Comparison of ENCODE assay signal across 9 cellular contexts in the genomic region with DNA sequence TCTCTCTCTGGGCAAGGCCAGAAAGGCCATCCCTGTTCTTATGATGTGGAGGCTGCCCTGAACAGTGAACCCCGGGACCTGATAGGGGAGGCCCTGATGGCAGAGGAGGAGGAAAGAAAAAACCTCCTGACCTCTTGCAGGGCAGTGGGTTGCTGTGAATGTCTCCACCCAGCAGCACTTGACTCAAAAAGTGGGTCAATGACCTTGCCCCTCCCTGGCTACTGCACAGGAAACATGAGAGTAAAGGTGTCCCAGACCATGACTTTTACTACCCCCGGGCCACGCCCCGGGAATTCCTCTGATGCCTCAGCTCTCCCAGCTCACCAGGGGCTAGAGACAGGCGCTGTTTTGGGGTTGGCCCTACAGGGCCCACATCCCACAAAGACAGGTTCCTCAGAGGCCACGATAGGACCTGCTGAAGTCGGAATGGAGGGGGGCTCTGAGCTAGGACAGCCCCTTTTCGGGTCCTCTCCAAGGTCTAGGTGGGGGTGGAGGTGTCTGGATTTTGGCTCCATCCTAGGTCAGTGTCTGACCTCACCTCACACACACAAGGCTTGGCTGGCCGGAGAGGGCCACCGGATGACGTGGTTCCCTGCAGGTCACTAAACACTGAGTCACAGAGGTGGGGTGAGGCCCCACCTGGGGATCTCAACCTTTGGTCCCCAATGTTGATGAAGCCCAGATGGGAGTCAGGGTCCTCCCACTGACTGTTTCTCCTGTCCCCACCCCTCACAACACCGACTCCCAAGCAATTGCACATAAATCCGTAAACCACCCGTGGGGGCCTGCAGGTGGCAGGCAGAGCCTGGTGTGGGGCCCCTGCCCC. TPM values are rescaled to one million over a fixed set of nuclear protein-coding genes. Genes with fewer than 3 reads are reported as not detected.
DNase-seq lines count a peak whose midpoint lies in the region; ATAC-seq and TF ChIP-seq lines count a peak whose summit lies in the region.
"Had no signal": no experiment of that assay in that cellular context is flagged by ENCODE, and none has a peak within 500 bp of the region (broad histone marks: within the 10 kb centered on the region; RNA-seq: fewer than 3 reads in every experiment).

No MANE protein-coding gene starts in this region.

- peak overlapping the region; percentile 80 to 100 (median 88) for H3K9ac ChIP-seq in BLaER1 treated with 17β-estradiol and CSF1 and Interleukin-3, amounts not matched to agents 10 nM and 100 nM
- no peak overlapping the region for H3K9ac ChIP-seq in HUES48 (ENCODE audit: low read depth, low read length)

- peaks cover 10 to 24% (median 15%) of the 10 kb centered on the region in 11 experiments; a peak in 19 of 22 replicates for H3K36me3 ChIP-seq in BLaER1 treated with 17β-estradiol and CSF1 and Interleukin-3, amounts not matched to agents 10 nM and 100 nM
- H3K36me3 ChIP-seq in HUES48 (ENCODE audit: control insufficient read depth, insufficient read depth, low read length) (peaks cover 15% of the 10 kb centered on the region), mucosa of descending colon (ENCODE audit: low read depth) (no peaks in the 10 kb centered on the region), MG63 (peaks cover 9% of the 10 kb centered on the region; the same call in 1 of the 2 replicates), A673 (ENCODE audit: insufficient read depth, low read length, poor library complexity, severe bottlenecking) (peaks cover under 1% of the 10 kb centered on the region)

- CTCF ChIA-PET in A673 (lab: Charles Lee) = interaction anchor here (1.1 to 4.6 kb wide), 2 partner anchors 10 to 20 kb away, joined by 3 to 82 read pairs; no protein-coding TSS in a partner anchor

- BruUV-seq in A673 (replicated peaks; lab: Mats Ljungman, UMichigan) = no TSS peak

- DNase-seq in mucosa of descending colon (peak; percentile 71 to 81 (median 76)), MG63 (no peak), A673 (ENCODE audit: low spot score) (no peak), NCI-H146 (lab: John Stamatoyannopoulos, UW) (no peak)
- DNase-seq: aorta had no signal

- H3K27me3 ChIP-seq in BLaER1 treated with 17β-estradiol and CSF1 and Interleukin-3, amounts not matched to agents 10 nM and 100 nM = no peaks in the 10 kb centered on the region
- H3K27me3 ChIP-seq in HUES48 (ENCODE audit: control insufficient read depth, insufficient read depth, low read length) (no peaks in the 10 kb centered on the region), MG63 (no peaks in the 10 kb centered on the region), A673 (replicated peaks; ENCODE audit: insufficient read depth, low read depth, low read length, poor library complexity) (no peaks in the 10 kb centered on the region)

- H3K4me1 Mint-ChIP-seq in activated naive CD8-positive, alpha-beta T cell (ENCODE audit: low read depth) = peaks cover 67% of the 10 kb centered on the region

- H3K4me2 ChIP-seq in BLaER1 treated with 17β-estradiol and CSF1 and Interleukin-3, amounts not matched to agents 10 nM and 100 nM = peak overlapping the region; percentile 82 to 100 (median 95)

- no peak for TF ChIP-seq CTCF in mucosa of descending colon (IDR thresholded peaks at IDR 0.05)
- TF ChIP-seq CTCF in A673 (conservative IDR thresholded peaks at IDR 0.05; ENCODE audit: low read depth, low read length) = no peak

- H4K20me1 ChIP-seq in BLaER1 treated with 17β-estradiol and CSF1 and Interleukin-3, amounts not matched to agents 10 nM and 100 nM = peaks cover 18 to 39% (median 24%) of the 10 kb centered on the region in 11 experiments; a peak in 21 of 22 replicates

- H3K4me3 ChIP-seq in BLaER1 treated with 17β-estradiol and CSF1 and Interleukin-3, amounts not matched to agents 10 nM and 100 nM = peak overlapping the region; percentile 72 to 93 (median 84)
- peak overlapping the region; percentile 68; the same call in 1 of the 2 replicates for H3K4me3 ChIP-seq in HUES48 (ENCODE audit: low read depth, low read length)
- peak overlapping the region; percentile 42 for H3K4me3 ChIP-seq in mucosa of descending colon
- no peak overlapping the region for H3K4me3 ChIP-seq in MG63
- H3K4me3 ChIP-seq in A673 (ENCODE audit: low read depth, low read length, poor library complexity, severe bottlenecking) = no peak overlapping the region

- H3K36me3 Mint-ChIP-seq in activated naive CD8-positive, alpha-beta T cell = peaks cover 4% of the 10 kb centered on the region

- peak overlapping the region; percentile 99 for H3K27ac Mint-ChIP-seq in activated naive CD8-positive, alpha-beta T cell

- peaks cover 83 to 100% (median 90%) of the 10 kb centered on the region in 10 experiments for H3K4me1 ChIP-seq in BLaER1 treated with 17β-estradiol and CSF1 and Interleukin-3, amounts not matched to agents 10 nM and 100 nM
- H3K4me1 ChIP-seq in HUES48 (ENCODE audit: control insufficient read depth, insufficient read depth, low read length) (peaks cover 18% of the 10 kb centered on the region), mucosa of descending colon (ENCODE audit: low read depth) (peaks cover 60% of the 10 kb centered on the region), A673 (ENCODE audit: insufficient read depth, low read length, poor library complexity, severe bottlenecking) (peaks cover 13% of the 10 kb centered on the region)

- no peaks in the 10 kb centered on the region for H3K9me3 ChIP-seq in BLaER1 treated with 17β-estradiol and CSF1 and Interleukin-3, amounts not matched to agents 10 nM and 100 nM (replicated peaks in 1 of 11)
- H3K9me3 ChIP-seq in HUES48 (ENCODE audit: control insufficient read depth, insufficient read depth, low read length) (no peaks in the 10 kb centered on the region), mucosa of descending colon (no peaks in the 10 kb centered on the region), MG63 (no peaks in the 10 kb centered on the region), A673 (ENCODE audit: low read depth, low read length, poor library complexity, severe bottlenecking) (no peaks in the 10 kb centered on the region)

- H3K9me3 Mint-ChIP-seq in activated naive CD8-positive, alpha-beta T cell (ENCODE audit: low read depth) = no peaks in the 10 kb centered on the region

- H3K27ac ChIP-seq in BLaER1 treated with 17β-estradiol and CSF1 and Interleukin-3, amounts not matched to agents 10 nM and 100 nM = peak overlapping the region in 9 of 11 experiments; percentile 87 to 99 (median 93); a peak in 16 of 22 replicates
- H3K27ac ChIP-seq in HUES48 (ENCODE audit: low read depth, low read length) = no peak overlapping the region
- no peak overlapping the region for H3K27ac ChIP-seq in A673 (ENCODE audit: low read depth, low read length, poor library complexity, severe bottlenecking)

- no peaks in the 10 kb centered on the region for H3K27me3 Mint-ChIP-seq in activated naive CD8-positive, alpha-beta T cell

- intact Hi-C loops in mucosa of descending colon (cut with DNase I, micrococcal nuclease) = no loop called here
- intact Hi-C loops in A673 (cut with micrococcal nuclease; ENCODE audit: unreplicated experiment) = loop anchor here (5.0 kb wide), 1 partner anchor 95 kb away; no protein-coding TSS in a partner anchor

- peak overlapping the region; percentile 93 for H3K4me3 Mint-ChIP-seq in activated naive CD8-positive, alpha-beta T cell

- POLR2A ChIA-PET in A673 (lab: Charles Lee; ENCODE audit: low non-redundant PET) = interaction anchor here (0.8 kb wide), 1 partner anchor 11 kb away, joined by 3 read pairs; no protein-coding TSS in a partner anchor

- ATAC-seq in mucosa of descending colon = peak; percentile 18
- no peak for ATAC-seq in GM21381 (IDR thresholded peaks at IDR 0.05; ENCODE audit: unreplicated experiment)

RNA-seq across cellular contexts. Expression of a gene that starts 1.6 kb away (rescaled TPM):
- total RNA-seq in mucosa of descending colon = 10 to 100 TPM; 45.5 to 86.7 (median 83.2) TPM
- total RNA-seq in MG63 (2014; rRNA removed; shearing (Covaris generic); ENCODE audit: low replicate concordance) = 0.20 and 6.3 TPM in 2 replicates
- total RNA-seq in A673 (2021) = 21.1 and 24.3 TPM in 2 replicates

RNA-seq across cellular contexts. Expression of a gene that starts 11.9 kb away (rescaled TPM):
- total RNA-seq in mucosa of descending colon (10 to 100 TPM; 23.8 to 38.3 (median 27.5) TPM), A673 (2021) (23.8 and 24.5 TPM in 2 replicates)
- total RNA-seq in MG63 (2014; rRNA removed; shearing (Covaris generic); ENCODE audit: low replicate concordance) = 1.0 and 1.1 TPM in 2 replicates

Comparison
In these comparisons a context has a peak if more than half of its experiments do, and no peak if none do; other contexts are left out.
1. H3K27ac ChIP-seq: peak in BLaER1 treated with 17β-estradiol and CSF1 and Interleukin-3, amounts not matched to agents 10 nM and 100 nM (9 of 11); none in HUES48 (single experiment) and A673 (single experiment).
2. H3K4me3 ChIP-seq: peak in BLaER1 treated with 17β-estradiol and CSF1 and Interleukin-3, amounts not matched to agents 10 nM and 100 nM (10 of 10), HUES48 (single experiment) and mucosa of descending colon (single experiment); none in MG63 (single experiment) and A673 (single experiment).
3. DNase-seq: peak in mucosa of descending colon (3 of 3); none in MG63 (single experiment), A673 (single experiment) and NCI-H146 (single experiment).
4. RNA of a gene that starts 11.9 kb away (total RNA-seq): 23.8 to 38.3 TPM in mucosa of descending colon and 23.8 to 24.5 TPM in A673; 1.0 to 1.1 TPM in MG63; every median in the first group is over 10 times any median in the second.